ENCODE assay signal across 23 cellular contexts in the genomic region with DNA sequence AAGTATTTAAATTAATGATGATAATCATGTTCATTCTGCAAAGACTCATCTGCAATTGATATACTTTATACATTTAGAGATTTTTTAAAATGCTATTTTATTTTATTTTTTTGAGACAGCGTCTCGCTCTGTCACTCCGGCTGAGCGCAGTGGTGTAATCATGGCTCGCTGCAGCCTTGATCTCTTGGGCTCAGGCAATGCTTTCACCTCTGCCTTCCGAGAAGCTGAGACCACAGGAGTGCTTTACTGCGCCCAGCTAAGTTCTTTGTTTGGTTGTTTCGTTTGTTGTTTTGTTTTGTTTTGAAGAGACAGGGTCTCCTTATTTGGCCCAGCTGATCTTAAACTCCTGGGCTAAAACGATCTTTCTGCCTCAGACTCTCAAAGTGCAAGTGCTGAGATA.
"Had no signal": no experiment of that assay in that cellular context is flagged by ENCODE, and none has a peak within 500 bp of the region (broad histone marks: within the 10 kb centered on the region; RNA-seq: fewer than 3 reads in every experiment).

No MANE protein-coding gene starts in this region.

- H3K9me3 ChIP-seq: MG63, SJCRH30 had no signal

- DNase-seq: IMR-90; Karpas-422; KG1; MG63; NCI-H1092 treated with DMSO at 0.1 percent for 48 hours; NCI-H1436; NCI-H187; NCI-H2029; NCI-H2081 treated with DMSO at 0.1 percent for 48 hours; NCI-H2171; NCI-H226; NCI-H446; NCI-H510A; NCI-H524 treated with DMSO at 0.1 percent for 48 hours; NCI-H69; NCI-H774; NK-92 treated with Interleukin-12 subunit alpha and Interleukin-12 subunit beta, amount 100 ng/mL, for 24 hours; PC-3; SHP77 treated with DMSO at 0.1 percent for 48 hours; SJCRH30 had no signal

- H3K27ac ChIP-seq: SJCRH30 had no signal

- H3K36me3 ChIP-seq: MG63, SJCRH30 had no signal

- H3K4me3 ChIP-seq: MG63, SJCRH30 had no signal

- H3K4me1 ChIP-seq: SJCRH30 had no signal

- ATAC-seq: Panc1, PC-3, Right ventricle myocardium inferior, SK-N-SH treated with all-trans-retinoic acid at 6 μM for 48 hours had no signal

- H3K27me3 ChIP-seq: MG63, SJCRH30 had no signal
